1 cellular context compared by ENCODE assay signal in the genomic region with DNA sequence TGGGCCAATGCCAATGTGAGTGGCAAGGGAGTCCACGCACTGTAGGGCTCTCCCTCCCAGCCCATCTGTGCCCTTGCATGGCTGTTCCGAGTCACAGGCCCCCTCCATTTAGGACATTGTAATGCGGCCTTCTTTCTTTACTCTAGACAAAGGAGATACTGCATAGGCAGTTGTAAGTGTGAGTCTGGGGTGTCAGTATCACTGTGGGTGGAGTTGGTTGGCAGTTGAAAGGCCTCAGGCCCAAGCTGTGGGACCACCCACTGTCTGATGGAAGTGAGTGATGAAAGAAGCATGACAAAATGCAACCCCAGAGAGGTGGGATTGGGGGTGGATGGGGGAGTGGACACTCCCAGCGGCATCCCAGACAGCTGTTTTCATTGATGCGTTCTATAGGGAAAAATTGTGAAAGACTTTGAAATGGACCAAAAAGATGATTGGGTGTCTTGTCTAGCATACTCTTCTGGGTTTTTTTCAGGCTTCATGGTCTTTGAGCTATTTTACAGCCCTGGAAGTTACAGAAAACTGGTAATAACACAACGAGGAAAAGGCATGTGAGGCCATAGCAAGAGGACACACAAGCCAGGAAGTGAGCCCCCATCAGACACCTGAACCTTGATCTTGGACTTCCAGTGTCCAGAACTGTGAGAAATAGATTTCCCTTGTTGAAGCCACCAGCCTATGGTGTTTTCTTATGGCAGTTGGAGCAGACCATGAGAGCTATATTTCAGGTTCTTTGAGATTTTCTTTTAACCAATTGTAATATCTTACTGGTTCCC.
A peak's percentile ranks its signal among the peaks of the same experiment; 100 is the strongest.
TF ChIP-seq lines count a peak whose summit lies in the region.

No MANE protein-coding gene starts in this region.

TF ChIP-seq in HepG2, 621 proteins besides CTCF, POLR2A, EP300 and RAD21:
- TF ChIP-seq, protein P1, sequence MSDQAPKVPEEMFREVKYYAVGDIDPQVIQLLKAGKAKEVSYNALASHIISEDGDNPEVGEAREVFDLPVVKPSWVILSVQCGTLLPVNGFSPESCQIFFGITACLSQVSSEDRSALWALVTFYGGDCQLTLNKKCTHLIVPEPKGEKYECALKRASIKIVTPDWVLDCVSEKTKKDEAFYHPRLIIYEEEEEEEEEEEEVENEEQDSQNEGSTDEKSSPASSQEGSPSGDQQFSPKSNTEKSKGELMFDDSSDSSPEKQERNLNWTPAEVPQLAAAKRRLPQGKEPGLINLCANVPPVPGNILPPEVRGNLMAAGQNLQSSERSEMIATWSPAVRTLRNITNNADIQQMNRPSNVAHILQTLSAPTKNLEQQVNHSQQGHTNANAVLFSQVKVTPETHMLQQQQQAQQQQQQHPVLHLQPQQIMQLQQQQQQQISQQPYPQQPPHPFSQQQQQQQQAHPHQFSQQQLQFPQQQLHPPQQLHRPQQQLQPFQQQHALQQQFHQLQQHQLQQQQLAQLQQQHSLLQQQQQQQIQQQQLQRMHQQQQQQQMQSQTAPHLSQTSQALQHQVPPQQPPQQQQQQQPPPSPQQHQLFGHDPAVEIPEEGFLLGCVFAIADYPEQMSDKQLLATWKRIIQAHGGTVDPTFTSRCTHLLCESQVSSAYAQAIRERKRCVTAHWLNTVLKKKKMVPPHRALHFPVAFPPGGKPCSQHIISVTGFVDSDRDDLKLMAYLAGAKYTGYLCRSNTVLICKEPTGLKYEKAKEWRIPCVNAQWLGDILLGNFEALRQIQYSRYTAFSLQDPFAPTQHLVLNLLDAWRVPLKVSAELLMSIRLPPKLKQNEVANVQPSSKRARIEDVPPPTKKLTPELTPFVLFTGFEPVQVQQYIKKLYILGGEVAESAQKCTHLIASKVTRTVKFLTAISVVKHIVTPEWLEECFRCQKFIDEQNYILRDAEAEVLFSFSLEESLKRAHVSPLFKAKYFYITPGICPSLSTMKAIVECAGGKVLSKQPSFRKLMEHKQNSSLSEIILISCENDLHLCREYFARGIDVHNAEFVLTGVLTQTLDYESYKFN (CRISPR knock-in tag; conservative IDR thresholded peaks at IDR 0.05), result 0 out of 2 replicates have a peak, but pooled peaks have one; percentile 24
- TF ChIP-seq SNRNP70 (IDR thresholded peaks at IDR 0.05; ENCODE audit: low read depth, low read length), result no peak
- TF ChIP-seq GABPB1 (CRISPR knock-in tag; IDR thresholded peaks at IDR 0.05), result 0 out of 2 replicates have a peak, but pooled peaks have one; percentile 18
- TF ChIP-seq, protein P2, sequence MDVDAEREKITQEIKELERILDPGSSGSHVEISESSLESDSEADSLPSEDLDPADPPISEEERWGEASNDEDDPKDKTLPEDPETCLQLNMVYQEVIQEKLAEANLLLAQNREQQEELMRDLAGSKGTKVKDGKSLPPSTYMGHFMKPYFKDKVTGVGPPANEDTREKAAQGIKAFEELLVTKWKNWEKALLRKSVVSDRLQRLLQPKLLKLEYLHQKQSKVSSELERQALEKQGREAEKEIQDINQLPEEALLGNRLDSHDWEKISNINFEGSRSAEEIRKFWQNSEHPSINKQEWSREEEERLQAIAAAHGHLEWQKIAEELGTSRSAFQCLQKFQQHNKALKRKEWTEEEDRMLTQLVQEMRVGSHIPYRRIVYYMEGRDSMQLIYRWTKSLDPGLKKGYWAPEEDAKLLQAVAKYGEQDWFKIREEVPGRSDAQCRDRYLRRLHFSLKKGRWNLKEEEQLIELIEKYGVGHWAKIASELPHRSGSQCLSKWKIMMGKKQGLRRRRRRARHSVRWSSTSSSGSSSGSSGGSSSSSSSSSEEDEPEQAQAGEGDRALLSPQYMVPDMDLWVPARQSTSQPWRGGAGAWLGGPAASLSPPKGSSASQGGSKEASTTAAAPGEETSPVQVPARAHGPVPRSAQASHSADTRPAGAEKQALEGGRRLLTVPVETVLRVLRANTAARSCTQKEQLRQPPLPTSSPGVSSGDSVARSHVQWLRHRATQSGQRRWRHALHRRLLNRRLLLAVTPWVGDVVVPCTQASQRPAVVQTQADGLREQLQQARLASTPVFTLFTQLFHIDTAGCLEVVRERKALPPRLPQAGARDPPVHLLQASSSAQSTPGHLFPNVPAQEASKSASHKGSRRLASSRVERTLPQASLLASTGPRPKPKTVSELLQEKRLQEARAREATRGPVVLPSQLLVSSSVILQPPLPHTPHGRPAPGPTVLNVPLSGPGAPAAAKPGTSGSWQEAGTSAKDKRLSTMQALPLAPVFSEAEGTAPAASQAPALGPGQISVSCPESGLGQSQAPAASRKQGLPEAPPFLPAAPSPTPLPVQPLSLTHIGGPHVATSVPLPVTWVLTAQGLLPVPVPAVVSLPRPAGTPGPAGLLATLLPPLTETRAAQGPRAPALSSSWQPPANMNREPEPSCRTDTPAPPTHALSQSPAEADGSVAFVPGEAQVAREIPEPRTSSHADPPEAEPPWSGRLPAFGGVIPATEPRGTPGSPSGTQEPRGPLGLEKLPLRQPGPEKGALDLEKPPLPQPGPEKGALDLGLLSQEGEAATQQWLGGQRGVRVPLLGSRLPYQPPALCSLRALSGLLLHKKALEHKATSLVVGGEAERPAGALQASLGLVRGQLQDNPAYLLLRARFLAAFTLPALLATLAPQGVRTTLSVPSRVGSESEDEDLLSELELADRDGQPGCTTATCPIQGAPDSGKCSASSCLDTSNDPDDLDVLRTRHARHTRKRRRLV (CRISPR knock-in tag; IDR thresholded peaks at IDR 0.05), result no peak
- TF ChIP-seq HNF4A (CRISPR knock-in tag; IDR thresholded peaks at IDR 0.05), result peak; percentile 17; the same call in 1 of the 2 replicates
- TF ChIP-seq KLF15 (CRISPR knock-in tag; IDR thresholded peaks at IDR 0.05; ENCODE audit: borderline replicate concordance), result no peak
- TF ChIP-seq ELF3 (CRISPR knock-in tag; IDR thresholded peaks at IDR 0.05), result peak; percentile 59
- no peak for TF ChIP-seq SRSF1 (optimal IDR thresholded peaks at IDR 0.05; ENCODE audit: low read depth, low read length)
- TF ChIP-seq RARA (CRISPR knock-in tag; IDR thresholded peaks at IDR 0.05), result peak; percentile 54; the same call in 1 of the 2 replicates
- peak; percentile 54; the same call in 1 of the 2 replicates for TF ChIP-seq ETV5 (CRISPR knock-in tag; IDR thresholded peaks at IDR 0.05; ENCODE audit: borderline replicate concordance)
- peak; percentile 42; the same call in 1 of the 2 replicates for TF ChIP-seq RXRB (CRISPR knock-in tag; IDR thresholded peaks at IDR 0.05; ENCODE audit: borderline replicate concordance)
- TF ChIP-seq GABPA (IDR thresholded peaks at IDR 0.05; ENCODE audit: low read depth, low read length), result no peak
- TF ChIP-seq GABPA (CRISPR knock-in tag; IDR thresholded peaks at IDR 0.05; ENCODE audit: low read depth), result peak; percentile 58
TF ChIP-seq in HepG2: peak in this region for 8.
